In the genomic region with DNA sequence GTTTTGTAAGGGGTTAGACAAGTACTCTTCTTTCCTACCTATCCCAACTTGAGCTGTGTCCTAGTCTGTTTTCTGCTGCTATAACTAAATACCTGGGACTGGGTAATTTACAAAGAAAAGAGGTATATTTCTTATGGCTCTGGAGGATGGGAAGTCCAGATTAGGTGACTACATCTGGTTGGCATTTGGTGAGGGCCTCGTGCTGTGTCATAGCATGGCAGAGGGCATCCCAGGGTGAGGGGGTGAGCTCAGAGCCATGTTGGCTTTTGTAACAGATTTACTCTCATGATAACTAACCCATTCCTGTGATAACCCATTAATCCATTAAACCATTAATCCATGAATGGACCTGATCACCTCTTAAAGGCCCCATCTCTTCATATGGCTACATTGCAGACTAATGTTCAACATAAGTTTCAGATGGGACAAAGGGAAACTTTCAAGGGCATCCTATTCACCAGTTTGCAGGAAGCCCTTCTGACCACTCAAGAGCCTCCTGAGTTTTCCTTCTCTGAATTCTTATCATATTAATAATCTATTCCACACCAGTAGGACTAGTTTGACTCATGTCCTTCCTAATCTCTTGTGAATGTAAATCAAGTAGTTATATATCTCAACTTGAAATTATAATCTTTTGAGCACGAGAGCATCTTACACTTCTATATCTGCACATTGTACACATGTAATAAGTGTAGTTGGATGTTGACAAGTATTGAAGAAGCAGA, we compare ENCODE assay signal across 19 cellular contexts.
"Had no signal": no experiment of that assay in that cellular context is flagged by ENCODE, and none has a peak within 500 bp of the region (broad histone marks: within the 10 kb centered on the region; RNA-seq: fewer than 3 reads in every experiment).

No MANE protein-coding gene starts in this region.

- H3K4me1 ChIP-seq: right atrium auricular region, tibial artery had no signal

- H3K36me3 ChIP-seq: right atrium auricular region, tibial artery had no signal

- H3K9me3 ChIP-seq: right atrium auricular region, tibial artery had no signal

- H3K27me3 ChIP-seq: right atrium auricular region, tibial artery had no signal

- DNase-seq: activated CD4-positive, alpha-beta memory T cell treated with anti-CD3 and anti-CD28 coated beads for 36 hours; activated CD4-positive, alpha-beta T cell treated with anti-CD3 and anti-CD28 coated beads for 48 hours; activated naive CD4-positive, alpha-beta T cell treated with Interleukin-2 at 50 U/mL for 16 hours; activated naive CD8-positive, alpha-beta T cell treated with anti-CD3 and anti-CD28 coated beads for 36 hours; activated T-cell treated with anti-CD3 and anti-CD28 coated beads, Interleukin-2, amount 50 U/mL, for 48 hours; cerebellar nuclear complex; endodermal cell; erythroblast; foreskin melanocyte; hippocampal formation; left ventricle myocardium superior; midbrain; natural killer cell; stimulated activated CD4-positive, alpha-beta T cell treated with anti-CD3 and anti-CD28 coated beads, Interleukin-1b, Interleukin-23, amount 100 ng/mL, for 48 hours; substantia nigra; T-helper 17 cell; tibial artery had no signal

- H3K4me3 ChIP-seq: coronary artery, right atrium auricular region, tibial artery had no signal

- H3K27ac ChIP-seq: coronary artery, right atrium auricular region, tibial artery had no signal

- ATAC-seq: left ventricle myocardium superior, natural killer cell, T-helper 17 cell had no signal
